1 cellular context compared by ENCODE assay signal in the genomic region with DNA sequence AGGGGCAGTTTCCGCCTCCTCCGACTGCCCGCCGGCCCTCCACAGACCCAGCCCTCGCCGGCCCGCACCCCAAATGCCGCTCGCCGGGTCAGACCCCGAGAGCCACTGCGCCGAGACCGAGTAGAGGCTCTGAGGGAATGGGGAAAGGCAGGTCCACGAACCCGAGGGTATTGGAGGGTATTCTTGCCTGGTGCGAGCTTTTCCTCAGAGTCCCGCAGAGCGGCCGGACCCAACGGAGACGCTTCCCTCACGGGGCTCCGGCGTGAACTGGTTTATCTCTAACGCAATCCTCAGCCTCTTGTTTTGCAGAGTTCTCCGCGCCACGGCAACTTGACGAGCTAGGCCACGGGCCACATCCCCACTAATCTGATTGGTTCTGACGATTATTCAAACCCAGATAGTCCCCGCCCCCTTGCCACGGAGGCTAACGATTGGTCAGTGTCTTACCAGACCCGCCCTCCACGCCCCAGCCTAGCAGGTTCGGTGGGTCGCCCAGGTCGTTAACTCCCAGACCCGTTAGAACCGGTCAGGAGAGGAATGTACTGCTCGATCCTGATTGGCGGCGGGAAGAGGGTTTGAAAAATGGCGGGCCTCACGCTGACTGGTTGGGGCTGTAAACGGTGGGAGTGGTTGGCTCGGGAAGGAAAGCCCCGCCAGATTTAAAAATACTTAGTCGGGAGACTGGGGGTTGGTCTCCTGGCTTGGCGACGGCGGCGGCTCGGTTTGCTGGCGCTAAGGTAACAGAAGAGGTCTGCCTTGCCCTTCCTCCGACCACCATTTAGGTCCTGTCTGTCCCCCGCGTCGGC.
TF ChIP-seq lines count a peak whose summit lies in the region.

A gene (minus strand): TSS at position 274 of the 806 bp plus-strand sequence. CDS start 709 bp downstream, outside the sequence.

TF ChIP-seq in HepG2, 621 proteins besides CTCF, POLR2A, EP300 and RAD21 (continued from another document and continues in another):
- TF ChIP-seq, protein P1, sequence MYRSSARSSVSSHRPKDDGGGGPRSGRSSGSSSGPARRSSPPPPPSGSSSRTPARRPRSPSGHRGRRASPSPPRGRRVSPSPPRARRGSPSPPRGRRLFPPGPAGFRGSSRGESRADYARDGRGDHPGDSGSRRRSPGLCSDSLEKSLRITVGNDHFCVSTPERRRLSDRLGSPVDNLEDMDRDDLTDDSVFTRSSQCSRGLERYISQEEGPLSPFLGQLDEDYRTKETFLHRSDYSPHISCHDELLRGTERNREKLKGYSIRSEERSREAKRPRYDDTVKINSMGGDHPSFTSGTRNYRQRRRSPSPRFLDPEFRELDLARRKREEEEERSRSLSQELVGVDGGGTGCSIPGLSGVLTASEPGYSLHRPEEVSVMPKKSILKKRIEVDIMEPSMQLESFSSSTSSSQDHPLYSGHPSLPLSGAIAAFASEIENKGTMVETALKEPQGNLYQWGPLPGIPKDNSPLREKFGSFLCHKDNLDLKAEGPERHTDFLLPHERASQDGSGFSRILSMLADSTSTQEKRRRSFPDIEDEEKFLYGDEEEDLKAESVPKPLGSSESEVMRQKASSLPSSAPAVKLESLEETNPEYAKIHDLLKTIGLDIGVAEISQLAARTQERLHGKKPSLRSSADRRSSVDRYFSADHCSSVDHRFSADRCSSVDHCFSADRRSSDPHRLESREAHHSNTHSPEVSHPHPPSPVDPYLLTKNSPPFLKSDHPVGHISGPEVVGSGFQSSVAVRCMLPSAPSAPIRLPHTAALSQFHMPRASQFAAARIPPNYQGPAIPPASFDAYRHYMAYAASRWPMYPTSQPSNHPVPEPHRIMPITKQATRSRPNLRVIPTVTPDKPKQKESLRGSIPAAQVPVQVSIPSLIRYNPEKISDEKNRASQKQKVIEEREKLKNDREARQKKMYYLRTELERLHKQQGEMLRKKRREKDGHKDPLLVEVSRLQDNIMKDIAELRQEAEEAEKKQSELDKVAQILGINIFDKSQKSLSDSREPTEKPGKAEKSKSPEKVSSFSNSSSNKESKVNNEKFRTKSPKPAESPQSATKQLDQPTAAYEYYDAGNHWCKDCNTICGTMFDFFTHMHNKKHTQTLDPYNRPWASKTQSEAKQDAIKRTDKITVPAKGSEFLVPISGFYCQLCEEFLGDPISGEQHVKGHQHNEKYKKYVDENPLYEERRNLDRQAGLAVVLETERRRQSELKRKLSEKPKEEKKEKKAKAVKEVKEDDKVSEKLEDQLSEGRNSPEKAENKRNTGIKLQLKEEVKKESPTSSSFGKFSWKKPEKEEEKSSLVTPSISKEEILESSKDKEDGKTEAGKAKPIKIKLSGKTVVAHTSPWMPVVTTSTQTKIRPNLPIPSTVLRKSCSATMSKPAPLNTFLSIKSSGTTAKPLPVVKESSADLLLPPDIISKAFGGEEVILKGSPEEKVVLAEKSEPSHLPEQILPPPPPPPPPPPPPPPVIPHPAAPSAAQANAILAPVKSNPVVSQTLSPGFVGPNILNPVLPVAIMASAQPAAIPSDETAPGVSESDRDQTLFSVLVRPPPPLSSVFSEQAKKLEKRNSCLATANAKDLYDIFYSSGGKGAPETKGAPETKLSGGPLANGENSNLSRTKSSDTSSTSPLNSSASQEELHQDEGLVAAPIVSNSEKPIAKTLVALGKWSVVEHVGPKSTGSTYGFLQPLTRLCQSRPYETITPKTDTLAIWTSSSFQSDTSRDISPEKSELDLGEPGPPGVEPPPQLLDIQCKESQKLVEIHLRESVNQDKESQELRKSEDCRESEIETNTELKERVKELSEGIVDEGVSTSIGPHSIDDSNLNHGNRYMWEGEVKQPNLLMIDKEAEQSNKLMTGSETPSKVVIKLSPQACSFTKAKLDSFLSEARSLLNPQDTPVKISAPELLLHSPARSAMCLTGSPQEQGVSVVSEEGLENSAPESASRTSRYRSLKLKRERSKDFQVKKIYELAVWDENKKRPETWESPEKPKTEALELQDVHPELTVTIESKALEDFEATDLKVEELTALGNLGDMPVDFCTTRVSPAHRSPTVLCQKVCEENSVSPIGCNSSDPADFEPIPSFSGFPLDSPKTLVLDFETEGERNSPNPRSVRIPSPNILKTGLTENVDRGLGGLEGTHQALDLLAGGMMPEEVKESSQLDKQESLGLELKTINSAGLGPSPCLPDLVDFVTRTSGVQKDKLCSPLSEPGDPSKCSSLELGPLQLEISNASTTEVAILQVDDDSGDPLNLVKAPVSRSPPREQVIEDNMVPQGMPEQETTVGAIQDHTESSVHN (CRISPR knock-in tag; IDR thresholded peaks at IDR 0.05): no peak
- TF ChIP-seq, protein P2, sequence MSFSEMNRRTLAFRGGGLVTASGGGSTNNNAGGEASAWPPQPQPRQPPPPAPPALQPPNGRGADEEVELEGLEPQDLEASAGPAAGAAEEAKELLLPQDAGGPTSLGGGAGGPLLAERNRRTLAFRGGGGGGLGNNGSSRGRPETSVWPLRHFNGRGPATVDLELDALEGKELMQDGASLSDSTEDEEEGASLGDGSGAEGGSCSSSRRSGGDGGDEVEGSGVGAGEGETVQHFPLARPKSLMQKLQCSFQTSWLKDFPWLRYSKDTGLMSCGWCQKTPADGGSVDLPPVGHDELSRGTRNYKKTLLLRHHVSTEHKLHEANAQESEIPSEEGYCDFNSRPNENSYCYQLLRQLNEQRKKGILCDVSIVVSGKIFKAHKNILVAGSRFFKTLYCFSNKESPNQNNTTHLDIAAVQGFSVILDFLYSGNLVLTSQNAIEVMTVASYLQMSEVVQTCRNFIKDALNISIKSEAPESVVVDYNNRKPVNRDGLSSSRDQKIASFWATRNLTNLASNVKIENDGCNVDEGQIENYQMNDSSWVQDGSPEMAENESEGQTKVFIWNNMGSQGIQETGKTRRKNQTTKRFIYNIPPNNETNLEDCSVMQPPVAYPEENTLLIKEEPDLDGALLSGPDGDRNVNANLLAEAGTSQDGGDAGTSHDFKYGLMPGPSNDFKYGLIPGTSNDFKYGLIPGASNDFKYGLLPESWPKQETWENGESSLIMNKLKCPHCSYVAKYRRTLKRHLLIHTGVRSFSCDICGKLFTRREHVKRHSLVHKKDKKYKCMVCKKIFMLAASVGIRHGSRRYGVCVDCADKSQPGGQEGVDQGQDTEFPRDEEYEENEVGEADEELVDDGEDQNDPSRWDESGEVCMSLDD (CRISPR knock-in tag; IDR thresholded peaks at IDR 0.05; ENCODE audit: borderline replicate concordance): no peak
- TF ChIP-seq HMG20A (CRISPR knock-in tag; IDR thresholded peaks at IDR 0.05; ENCODE audit: borderline replicate concordance) (0 out of 2 replicates have a peak, but pooled peaks have one; percentile 44), ZNF343 (CRISPR knock-in tag; IDR thresholded peaks at IDR 0.05) (no peak), ZNF598 (CRISPR knock-in tag; IDR thresholded peaks at IDR 0.05; ENCODE audit: borderline replicate concordance) (no peak), ZNF24 (IDR thresholded peaks at IDR 0.05) (no peak), HNRNPL (IDR thresholded peaks at IDR 0.05; ENCODE audit: low read depth, low read length) (peak; percentile 26; the same call in 1 of the 2 replicates), RBFOX2 (IDR thresholded peaks at IDR 0.05; ENCODE audit: low read depth, low read length) (peak; percentile 86), CBX2 (IDR thresholded peaks at IDR 0.05; ENCODE audit: low read depth, low read length) (no peak), CBX2 (CRISPR knock-in tag; IDR thresholded peaks at IDR 0.05; ENCODE audit: low read depth) (peak; percentile 84), ARNT (IDR thresholded peaks at IDR 0.05) (no peak), MIER3 (CRISPR knock-in tag; IDR thresholded peaks at IDR 0.05; ENCODE audit: borderline replicate concordance) (peak; percentile 3; the same call in 1 of the 2 replicates), MTF2 (CRISPR knock-in tag; IDR thresholded peaks at IDR 0.05; ENCODE audit: borderline replicate concordance) (no peak), ZNF367 (CRISPR knock-in tag; IDR thresholded peaks at IDR 0.05; ENCODE audit: borderline replicate concordance) (no peak), RORA (CRISPR knock-in tag; IDR thresholded peaks at IDR 0.05) (no peak), HMG20B (CRISPR knock-in tag; conservative IDR thresholded peaks at IDR 0.05) (0 out of 2 replicates have a peak, but pooled peaks have one; percentile 21)
- TF ChIP-seq, protein P3, sequence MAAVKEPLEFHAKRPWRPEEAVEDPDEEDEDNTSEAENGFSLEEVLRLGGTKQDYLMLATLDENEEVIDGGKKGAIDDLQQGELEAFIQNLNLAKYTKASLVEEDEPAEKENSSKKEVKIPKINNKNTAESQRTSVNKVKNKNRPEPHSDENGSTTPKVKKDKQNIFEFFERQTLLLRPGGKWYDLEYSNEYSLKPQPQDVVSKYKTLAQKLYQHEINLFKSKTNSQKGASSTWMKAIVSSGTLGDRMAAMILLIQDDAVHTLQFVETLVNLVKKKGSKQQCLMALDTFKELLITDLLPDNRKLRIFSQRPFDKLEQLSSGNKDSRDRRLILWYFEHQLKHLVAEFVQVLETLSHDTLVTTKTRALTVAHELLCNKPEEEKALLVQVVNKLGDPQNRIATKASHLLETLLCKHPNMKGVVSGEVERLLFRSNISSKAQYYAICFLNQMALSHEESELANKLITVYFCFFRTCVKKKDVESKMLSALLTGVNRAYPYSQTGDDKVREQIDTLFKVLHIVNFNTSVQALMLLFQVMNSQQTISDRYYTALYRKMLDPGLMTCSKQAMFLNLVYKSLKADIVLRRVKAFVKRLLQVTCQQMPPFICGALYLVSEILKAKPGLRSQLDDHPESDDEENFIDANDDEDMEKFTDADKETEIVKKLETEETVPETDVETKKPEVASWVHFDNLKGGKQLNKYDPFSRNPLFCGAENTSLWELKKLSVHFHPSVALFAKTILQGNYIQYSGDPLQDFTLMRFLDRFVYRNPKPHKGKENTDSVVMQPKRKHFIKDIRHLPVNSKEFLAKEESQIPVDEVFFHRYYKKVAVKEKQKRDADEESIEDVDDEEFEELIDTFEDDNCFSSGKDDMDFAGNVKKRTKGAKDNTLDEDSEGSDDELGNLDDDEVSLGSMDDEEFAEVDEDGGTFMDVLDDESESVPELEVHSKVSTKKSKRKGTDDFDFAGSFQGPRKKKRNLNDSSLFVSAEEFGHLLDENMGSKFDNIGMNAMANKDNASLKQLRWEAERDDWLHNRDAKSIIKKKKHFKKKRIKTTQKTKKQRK (IDR thresholded peaks at IDR 0.05; ENCODE audit: low read length): no peak
- TF ChIP-seq, protein P4, sequence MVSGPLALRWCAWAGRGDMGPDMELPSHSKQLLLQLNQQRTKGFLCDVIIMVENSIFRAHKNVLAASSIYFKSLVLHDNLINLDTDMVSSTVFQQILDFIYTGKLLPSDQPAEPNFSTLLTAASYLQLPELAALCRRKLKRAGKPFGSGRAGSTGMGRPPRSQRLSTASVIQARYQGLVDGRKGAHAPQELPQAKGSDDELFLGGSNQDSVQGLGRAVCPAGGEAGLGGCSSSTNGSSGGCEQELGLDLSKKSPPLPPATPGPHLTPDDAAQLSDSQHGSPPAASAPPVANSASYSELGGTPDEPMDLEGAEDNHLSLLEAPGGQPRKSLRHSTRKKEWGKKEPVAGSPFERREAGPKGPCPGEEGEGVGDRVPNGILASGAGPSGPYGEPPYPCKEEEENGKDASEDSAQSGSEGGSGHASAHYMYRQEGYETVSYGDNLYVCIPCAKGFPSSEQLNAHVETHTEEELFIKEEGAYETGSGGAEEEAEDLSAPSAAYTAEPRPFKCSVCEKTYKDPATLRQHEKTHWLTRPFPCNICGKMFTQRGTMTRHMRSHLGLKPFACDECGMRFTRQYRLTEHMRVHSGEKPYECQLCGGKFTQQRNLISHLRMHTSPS (CRISPR knock-in tag; IDR thresholded peaks at IDR 0.05; ENCODE audit: low read depth): no peak
- TF ChIP-seq, protein P5, sequence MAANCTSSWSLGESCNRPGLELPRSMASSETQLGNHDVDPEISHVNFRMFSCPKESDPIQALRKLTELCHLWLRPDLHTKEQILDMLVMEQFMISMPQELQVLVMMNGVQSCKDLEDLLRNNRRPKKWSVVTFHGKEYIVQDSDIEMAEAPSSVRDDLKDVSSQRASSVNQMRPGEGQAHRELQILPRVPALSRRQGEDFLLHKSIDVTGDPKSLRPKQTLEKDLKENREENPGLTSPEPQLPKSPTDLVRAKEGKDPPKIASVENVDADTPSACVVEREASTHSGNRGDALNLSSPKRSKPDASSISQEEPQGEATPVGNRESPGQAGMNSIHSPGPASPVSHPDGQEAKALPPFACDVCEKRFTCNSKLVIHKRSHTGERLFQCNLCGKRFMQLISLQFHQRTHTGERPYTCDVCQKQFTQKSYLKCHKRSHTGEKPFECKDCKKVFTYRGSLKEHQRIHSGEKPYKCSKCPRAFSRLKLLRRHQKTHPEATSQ (CRISPR knock-in tag; IDR thresholded peaks at IDR 0.05; ENCODE audit: borderline replicate concordance): peak; percentile 96
- TF ChIP-seq, protein P6, sequence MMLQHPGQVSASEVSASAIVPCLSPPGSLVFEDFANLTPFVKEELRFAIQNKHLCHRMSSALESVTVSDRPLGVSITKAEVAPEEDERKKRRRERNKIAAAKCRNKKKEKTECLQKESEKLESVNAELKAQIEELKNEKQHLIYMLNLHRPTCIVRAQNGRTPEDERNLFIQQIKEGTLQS (CRISPR knock-in tag; IDR thresholded peaks at IDR 0.05): no peak
- TF ChIP-seq, protein P7, sequence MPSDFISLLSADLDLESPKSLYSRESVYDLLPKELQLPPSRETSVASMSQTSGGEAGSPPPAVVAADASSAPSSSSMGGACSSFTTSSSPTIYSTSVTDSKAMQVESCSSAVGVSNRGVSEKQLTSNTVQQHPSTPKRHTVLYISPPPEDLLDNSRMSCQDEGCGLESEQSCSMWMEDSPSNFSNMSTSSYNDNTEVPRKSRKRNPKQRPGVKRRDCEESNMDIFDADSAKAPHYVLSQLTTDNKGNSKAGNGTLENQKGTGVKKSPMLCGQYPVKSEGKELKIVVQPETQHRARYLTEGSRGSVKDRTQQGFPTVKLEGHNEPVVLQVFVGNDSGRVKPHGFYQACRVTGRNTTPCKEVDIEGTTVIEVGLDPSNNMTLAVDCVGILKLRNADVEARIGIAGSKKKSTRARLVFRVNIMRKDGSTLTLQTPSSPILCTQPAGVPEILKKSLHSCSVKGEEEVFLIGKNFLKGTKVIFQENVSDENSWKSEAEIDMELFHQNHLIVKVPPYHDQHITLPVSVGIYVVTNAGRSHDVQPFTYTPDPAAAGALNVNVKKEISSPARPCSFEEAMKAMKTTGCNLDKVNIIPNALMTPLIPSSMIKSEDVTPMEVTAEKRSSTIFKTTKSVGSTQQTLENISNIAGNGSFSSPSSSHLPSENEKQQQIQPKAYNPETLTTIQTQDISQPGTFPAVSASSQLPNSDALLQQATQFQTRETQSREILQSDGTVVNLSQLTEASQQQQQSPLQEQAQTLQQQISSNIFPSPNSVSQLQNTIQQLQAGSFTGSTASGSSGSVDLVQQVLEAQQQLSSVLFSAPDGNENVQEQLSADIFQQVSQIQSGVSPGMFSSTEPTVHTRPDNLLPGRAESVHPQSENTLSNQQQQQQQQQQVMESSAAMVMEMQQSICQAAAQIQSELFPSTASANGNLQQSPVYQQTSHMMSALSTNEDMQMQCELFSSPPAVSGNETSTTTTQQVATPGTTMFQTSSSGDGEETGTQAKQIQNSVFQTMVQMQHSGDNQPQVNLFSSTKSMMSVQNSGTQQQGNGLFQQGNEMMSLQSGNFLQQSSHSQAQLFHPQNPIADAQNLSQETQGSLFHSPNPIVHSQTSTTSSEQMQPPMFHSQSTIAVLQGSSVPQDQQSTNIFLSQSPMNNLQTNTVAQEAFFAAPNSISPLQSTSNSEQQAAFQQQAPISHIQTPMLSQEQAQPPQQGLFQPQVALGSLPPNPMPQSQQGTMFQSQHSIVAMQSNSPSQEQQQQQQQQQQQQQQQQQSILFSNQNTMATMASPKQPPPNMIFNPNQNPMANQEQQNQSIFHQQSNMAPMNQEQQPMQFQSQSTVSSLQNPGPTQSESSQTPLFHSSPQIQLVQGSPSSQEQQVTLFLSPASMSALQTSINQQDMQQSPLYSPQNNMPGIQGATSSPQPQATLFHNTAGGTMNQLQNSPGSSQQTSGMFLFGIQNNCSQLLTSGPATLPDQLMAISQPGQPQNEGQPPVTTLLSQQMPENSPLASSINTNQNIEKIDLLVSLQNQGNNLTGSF (CRISPR knock-in tag; IDR thresholded peaks at IDR 0.05): no peak
